9 cellular contexts compared by ENCODE assay signal in genomic region chr19:6239401-6239844, GRCh38. TPM values are rescaled to one million over a fixed set of nuclear protein-coding genes. Genes with fewer than 3 reads are reported as not detected.
DNase-seq lines count a peak whose midpoint lies in the region; ATAC-seq, FAIRE-seq and TF ChIP-seq lines count a peak whose summit lies in the region.
"Had no signal": no experiment of that assay in that cellular context is flagged by ENCODE, and none has a peak within 500 bp of the region (broad histone marks: within the 10 kb centered on the region; RNA-seq: fewer than 3 reads in every experiment).

No MANE protein-coding gene starts in this region.

- 52% methylated on average over 7 of the region's 11 CpGs for WGBS in K562 (ENCODE audit: insufficient coverage, low coverage, missing lambda C conversion rate)

- H4K20me1 ChIP-seq in K562 (replicated peaks; ENCODE audit: control insufficient read depth, insufficient read depth, low read length) (peaks cover 44% of the 10 kb centered on the region), PC-9 (ENCODE audit: insufficient read depth) (peaks cover 15% of the 10 kb centered on the region)

- H3K4me2 ChIP-seq in K562 (ENCODE audit: insufficient read depth, low read length): 0 out of 2 replicates have a peak overlapping the region, but pooled peaks have one; percentile 10
- H3K4me2 ChIP-seq in PC-9: no peak overlapping the region

- H3K27ac Mint-ChIP-seq in activated CD4-positive, alpha-beta T cell treated with anti-CD3 and anti-CD28 coated beads, Interleukin-2, amount 10 ng/mL, durations not matched to agents 7 days and 5 days: no peak overlapping the region

- BruUV-seq in K562 (replicated peaks; lab: Mats Ljungman, UMichigan): no TSS peak
- BruUV-seq in PC-9 (replicated peaks; lab: Mats Ljungman, UMichigan): no TSS peak

- TF ChIP-seq EP300 in K562 (IDR thresholded peaks at IDR 0.05; ENCODE audit: low read length): no peak

- H3K9me3 ChIP-seq in K562 (replicated peaks; ENCODE audit: control insufficient read depth, insufficient read depth, low read depth, low read length) (no peaks in the 10 kb centered on the region), thoracic aorta (no peaks in the 10 kb centered on the region), PC-9 (ENCODE audit: insufficient read depth, low read depth) (no peaks in the 10 kb centered on the region)

- in situ Hi-C loops in K562 (cut with MboI): no loop called here

- no peak overlapping the region for H3K4me3 ChIP-seq in K562
- peak overlapping the region; percentile 44 for H3K4me3 ChIP-seq in thoracic aorta
- no peak overlapping the region for H3K4me3 ChIP-seq in PC-9
- H3K4me3 ChIP-seq: SK-N-MC had no signal

- intact Hi-C loops in K562 (cut with micrococcal nuclease): no loop called here
- intact Hi-C loops in PC-9 (cut with micrococcal nuclease; ENCODE audit: unreplicated experiment): no loop called here

- H3F3A ChIP-seq in PC-9 (ENCODE audit: insufficient read depth, low read depth): no peaks in the 10 kb centered on the region

- peaks cover 92% of the 10 kb centered on the region for H3K79me2 ChIP-seq in K562 (ENCODE audit: control insufficient read depth, insufficient read depth, low read length)
- peaks cover 18% of the 10 kb centered on the region for H3K79me2 ChIP-seq in PC-9 (ENCODE audit: low read depth)

- H3K36me3 Mint-ChIP-seq in activated CD4-positive, alpha-beta T cell treated with anti-CD3 and anti-CD28 coated beads, Interleukin-2, amount 10 ng/mL, durations not matched to agents 7 days and 5 days (ENCODE audit: low read depth): no peaks in the 10 kb centered on the region

- H3K4me1 ChIP-seq in K562 (replicated peaks in 1 of 2; ENCODE audit: control insufficient read depth in 2 of 2, insufficient read depth in 2 of 2, low read length in 2 of 2) (peaks cover 28 to 66% of the 10 kb centered on the region in 2 experiments), thoracic aorta (ENCODE audit: control insufficient read depth in 1 of 2, low read depth in 2 of 2) (peaks cover 24 to 54% of the 10 kb centered on the region in 2 donors), PC-9 (replicated peaks; ENCODE audit: insufficient read depth) (peaks cover 11% of the 10 kb centered on the region)

- peaks cover 9% of the 10 kb centered on the region; the same call in 2 of the 3 replicates for H3K36me3 ChIP-seq in K562 (ENCODE audit: control insufficient read depth, insufficient read depth, low read length)
- no peaks in the 10 kb centered on the region for H3K36me3 ChIP-seq in thoracic aorta
- H3K36me3 ChIP-seq in PC-9 (ENCODE audit: low read depth): no peaks in the 10 kb centered on the region

- peak; percentile 33 for DNase-seq in activated CD4-positive, alpha-beta T cell treated with anti-CD3 and anti-CD28 coated beads for 48 hours
- DNase-seq in activated CD4-positive, alpha-beta T cell treated with anti-CD3 and anti-CD28 coated beads, Interleukin-2, amount 10 ng/mL, durations not matched to agents 7 days and 5 days: no peak
- DNase-seq in K562 (ENCODE audit: extremely low read depth in 1 of 4, low spot score in 3 of 4) (peak in 2 of 4 experiments; percentile 44 to 48), thoracic aorta (ENCODE audit: low spot score) (no peak), PC-9 (no peak), inferior parietal cortex (ENCODE audit: extremely low spot score) (no peak)

- ATAC-seq in K562 (no peak), thoracic aorta (ENCODE audit: insufficient number of reproducible peaks, low FRiP score, low read depth) (peak; percentile 48), GM21576 (IDR thresholded peaks at IDR 0.05; ENCODE audit: unreplicated experiment) (no peak)

- H3K9me3 Mint-ChIP-seq in activated CD4-positive, alpha-beta T cell treated with anti-CD3 and anti-CD28 coated beads, Interleukin-2, amount 10 ng/mL, durations not matched to agents 7 days and 5 days: no peaks in the 10 kb centered on the region

- TF ChIP-seq POLR2A in K562 (conservative IDR thresholded peaks at IDR 0.05): no peak; the same call in 1 of the 2 replicates

- no peak overlapping the region for H3K4me3 Mint-ChIP-seq in activated CD4-positive, alpha-beta T cell treated with anti-CD3 and anti-CD28 coated beads, Interleukin-2, amount 10 ng/mL, durations not matched to agents 7 days and 5 days

- CTCF ChIA-PET in activated CD4-positive, alpha-beta T cell treated with anti-CD3 and anti-CD28 coated beads, Interleukin-2, amount 10 ng/mL, durations not matched to agents 7 days and 5 days (lab: Charles Lee): no interaction called here
- CTCF ChIA-PET in K562 (lab: Yijun Ruan, JAX; ENCODE audit: low intra/inter-chr PET ratio): no interaction called here
- CTCF ChIA-PET in PC-9 (lab: Charles Lee): no interaction called here

- no peaks in the 10 kb centered on the region for H3K9me2 ChIP-seq in PC-9 (ENCODE audit: insufficient read depth)

- H3K27ac ChIP-seq in K562 (ENCODE audit: extremely low read depth, low read depth, low read length): no peak overlapping the region; the same call in 2 of the 3 replicates
- peak overlapping the region; percentile 68 for H3K27ac ChIP-seq in layer of hippocampus (ENCODE audit: low read depth, low read length)
- peak overlapping the region; percentile 78 to 79 for H3K27ac ChIP-seq in thoracic aorta
- no peak overlapping the region for H3K27ac ChIP-seq in PC-9

- TF ChIP-seq CTCF in K562 (IDR thresholded peaks at IDR 0.05 in 2 of 3, conservative IDR thresholded peaks at IDR 0.05 in 1 of 3; ENCODE audit: insufficient read depth in 2 of 3, low read depth in 1 of 3, low read length in 3 of 3) (no peak), thoracic aorta (IDR thresholded peaks at IDR 0.05) (no peak), PC-9 (conservative IDR thresholded peaks at IDR 0.05) (no peak)

- peaks cover 28% of the 10 kb centered on the region for H3K4me1 Mint-ChIP-seq in activated CD4-positive, alpha-beta T cell treated with anti-CD3 and anti-CD28 coated beads, Interleukin-2, amount 10 ng/mL, durations not matched to agents 7 days and 5 days

- H3K9me1 ChIP-seq in K562 (ENCODE audit: control insufficient read depth, insufficient read depth, low read length): peaks cover 27% of the 10 kb centered on the region

- no peak overlapping the region for H3K9ac ChIP-seq in K562 (ENCODE audit: insufficient read depth in 1 of 2, low read depth in 2 of 2, low read length in 2 of 2)

- H2AFZ ChIP-seq in K562 (ENCODE audit: low read depth, low read length) (no peak overlapping the region), PC-9 (no peak overlapping the region)

- no peaks in the 10 kb centered on the region for H3K27me3 ChIP-seq in K562 (ENCODE audit: control insufficient read depth in 2 of 2, insufficient read depth in 2 of 2, low read length in 2 of 2)
- no peaks in the 10 kb centered on the region for H3K27me3 ChIP-seq in layer of hippocampus (ENCODE audit: control insufficient read depth, insufficient read depth, low read length)
- H3K27me3 ChIP-seq in thoracic aorta (replicated peaks; ENCODE audit: insufficient read depth): no peaks in the 10 kb centered on the region
- H3K27me3 ChIP-seq in PC-9 (ENCODE audit: insufficient read depth, low read depth): no peaks in the 10 kb centered on the region

- H3K27me3 Mint-ChIP-seq in activated CD4-positive, alpha-beta T cell treated with anti-CD3 and anti-CD28 coated beads, Interleukin-2, amount 10 ng/mL, durations not matched to agents 7 days and 5 days: no peaks in the 10 kb centered on the region

- TF ChIP-seq RAD21 in K562 (CRISPR knock-in tag; conservative IDR thresholded peaks at IDR 0.05 in 1 of 2, IDR thresholded peaks at IDR 0.05 in 1 of 2): no peak

- POLR2A ChIA-PET in activated CD4-positive, alpha-beta T cell treated with anti-CD3 and anti-CD28 coated beads, Interleukin-2, amount 10 ng/mL, durations not matched to agents 7 days and 5 days (lab: Charles Lee): no interaction called here
- POLR2A ChIA-PET in K562 (lab: Yijun Ruan, JAX): no interaction called here
- POLR2A ChIA-PET in PC-9 (lab: Charles Lee; ENCODE audit: unreplicated experiment): no interaction called here

- FAIRE-seq in K562 (lab: Jason Lieb, UNC): peak; percentile 69

TF ChIP-seq in K562, 482 proteins besides CTCF, POLR2A, EP300 and RAD21 (continues in another document):
- peak in 1 of 2 experiments; percentile 98; a peak in 2 of 4 replicates for TF ChIP-seq KDM1A (IDR thresholded peaks at IDR 0.05)

RNA-seq across cellular contexts. Expression of gene MLLT1, which starts 40.4 kb away (rescaled TPM):
- total RNA-seq in activated CD4-positive, alpha-beta T cell treated with anti-CD3 and anti-CD28 coated beads, Interleukin-2, amount 10 ng/mL, durations not matched to agents 7 days and 5 days: 10 to 100 TPM; 38.4 to 46.5 TPM
- 19.8 and 49.9 TPM in 2 replicates for total RNA-seq in K562 (2011; cell fraction: chromatin; rRNA removed; ENCODE audit: low replicate concordance)
- 31.4 and 31.6 TPM in 2 replicates for total RNA-seq in K562 (2011; cell fraction: nucleolus; rRNA removed)
- total RNA-seq in K562 (2011; cell fraction: nucleoplasm; rRNA removed): 16.6 and 20.8 TPM in 2 replicates
- total RNA-seq in K562 (2014; rRNA removed): 15.4 and 20.0 TPM in 2 replicates
- total RNA-seq in K562 (2014; rRNA removed; fragmentation: Illumina TruSeq; extraction: Trizol): 4.2 and 5.0 TPM in 2 replicates
- total RNA-seq in K562 (2015; rRNA removed; fragmentation: Illumina TruSeq; extraction: Trizol): 16.1 and 16.7 TPM in 2 replicates
- 63.5 and 67.6 TPM in 2 replicates for total RNA-seq in K562 (2021)
- 9.4 and 16.8 TPM in 2 replicates for polyA plus RNA-seq in K562 (2011; rRNA removed)
- 12.6 and 29.0 TPM in 2 replicates for polyA plus RNA-seq in K562 (2011; cell fraction: cytosol; rRNA removed)
- 37.6 and 84.7 TPM in 2 replicates for polyA plus RNA-seq in K562 (2011; cell fraction: nucleus; rRNA removed)
- polyA plus RNA-seq in K562 (2012): 36.7 and 56.3 TPM in 2 replicates
- polyA plus RNA-seq in K562 (2014; fragmentation: Illumina TruSeq; extraction: Trizol): 20.0 and 33.6 TPM in 2 replicates
- under 1 TPM; 0.23 to 0.35 TPM for polyA plus RNA-seq in K562 (2014; fragmentation: Nextera tagmentation; extraction: Ambion mirVana)
- polyA plus RNA-seq in K562 (2014; rRNA removed): 25.1 and 31.8 TPM in 2 replicates
- polyA minus RNA-seq in K562 (2011; rRNA and poly(A)+ RNA removed): 4.5 and 7.6 TPM in 2 replicates
- polyA minus RNA-seq in K562 (2011; cell fraction: cytosol; rRNA and poly(A)+ RNA removed): 38.5 and 38.8 TPM in 2 replicates
- polyA minus RNA-seq in K562 (2011; cell fraction: nucleus; rRNA and poly(A)+ RNA removed): 9.6 and 11.2 TPM in 2 replicates
- total RNA-seq in thoracic aorta: 10 to 100 TPM; 23.0 to 31.4 TPM
- 36.8 and 44.2 TPM in 2 replicates for total RNA-seq in PC-9 (2021)

Comparison
In these comparisons a context has a peak if more than half of its experiments do, and no peak if none do; other contexts are left out.
1. H3K27ac ChIP-seq: peak in layer of hippocampus (single experiment) and thoracic aorta (2 of 2); none in K562 (single experiment) and PC-9 (single experiment).